ENCODE assay signal across 1 cellular context in the genomic region with DNA sequence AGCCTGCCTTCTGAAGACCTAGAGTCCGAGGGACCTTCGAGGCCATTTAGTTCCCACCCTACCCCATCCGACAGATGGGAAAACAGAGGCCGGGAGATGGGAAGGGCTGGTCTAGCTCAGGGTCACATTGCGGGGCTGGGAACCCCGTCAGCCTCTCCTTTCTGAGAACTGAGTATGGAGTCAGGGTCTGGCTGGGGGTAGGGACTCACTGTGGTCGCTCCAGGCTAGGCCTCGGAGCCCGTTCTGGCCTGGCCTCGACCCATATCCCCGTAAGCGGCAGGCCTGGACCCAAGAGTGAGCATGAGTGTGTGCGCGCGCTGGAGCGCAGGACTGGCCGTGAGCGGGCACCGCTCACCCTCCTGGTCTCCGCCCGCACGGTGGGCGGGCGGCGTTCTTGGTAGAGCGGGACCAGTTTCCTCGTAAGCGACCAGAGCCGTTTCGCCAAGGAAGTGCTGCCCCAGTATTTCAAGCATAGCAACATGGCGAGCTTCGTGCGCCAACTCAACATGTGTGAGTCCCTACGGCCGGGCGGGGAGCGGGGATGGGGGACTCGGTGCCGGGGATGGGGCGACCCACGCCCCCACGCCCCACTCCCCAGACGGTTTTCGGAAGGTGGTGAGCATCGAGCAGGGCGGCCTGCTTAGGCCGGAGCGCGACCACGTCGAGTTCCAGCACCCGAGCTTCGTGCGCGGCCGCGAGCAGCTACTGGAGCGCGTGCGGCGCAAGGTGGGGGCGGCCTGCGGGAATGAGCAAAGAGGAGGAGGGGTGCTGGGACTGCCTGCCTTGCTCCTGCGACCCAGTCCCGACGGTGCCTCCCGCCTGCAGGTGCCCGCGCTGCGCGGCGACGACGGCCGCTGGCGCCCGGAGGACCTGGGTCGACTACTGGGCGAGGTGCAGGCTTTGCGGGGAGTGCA.
TF ChIP-seq lines count a peak whose summit lies in the region.

No MANE protein-coding gene starts in this region.

TF ChIP-seq in SK-N-SH treated with all-trans-retinoic acid at 6 μM for 48 hours, 23 proteins besides CTCF, POLR2A, EP300 and RAD21 (continued from another document):
- TF ChIP-seq, protein P1, sequence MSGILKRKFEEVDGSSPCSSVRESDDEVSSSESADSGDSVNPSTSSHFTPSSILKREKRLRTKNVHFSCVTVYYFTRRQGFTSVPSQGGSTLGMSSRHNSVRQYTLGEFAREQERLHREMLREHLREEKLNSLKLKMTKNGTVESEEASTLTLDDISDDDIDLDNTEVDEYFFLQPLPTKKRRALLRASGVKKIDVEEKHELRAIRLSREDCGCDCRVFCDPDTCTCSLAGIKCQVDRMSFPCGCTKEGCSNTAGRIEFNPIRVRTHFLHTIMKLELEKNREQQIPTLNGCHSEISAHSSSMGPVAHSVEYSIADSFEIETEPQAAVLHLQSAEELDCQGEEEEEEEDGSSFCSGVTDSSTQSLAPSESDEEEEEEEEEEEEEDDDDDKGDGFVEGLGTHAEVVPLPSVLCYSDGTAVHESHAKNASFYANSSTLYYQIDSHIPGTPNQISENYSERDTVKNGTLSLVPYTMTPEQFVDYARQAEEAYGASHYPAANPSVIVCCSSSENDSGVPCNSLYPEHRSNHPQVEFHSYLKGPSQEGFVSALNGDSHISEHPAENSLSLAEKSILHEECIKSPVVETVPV (CRISPR knock-in tag; IDR thresholded peaks at IDR 0.05) = no peak
- TF ChIP-seq, protein P2, sequence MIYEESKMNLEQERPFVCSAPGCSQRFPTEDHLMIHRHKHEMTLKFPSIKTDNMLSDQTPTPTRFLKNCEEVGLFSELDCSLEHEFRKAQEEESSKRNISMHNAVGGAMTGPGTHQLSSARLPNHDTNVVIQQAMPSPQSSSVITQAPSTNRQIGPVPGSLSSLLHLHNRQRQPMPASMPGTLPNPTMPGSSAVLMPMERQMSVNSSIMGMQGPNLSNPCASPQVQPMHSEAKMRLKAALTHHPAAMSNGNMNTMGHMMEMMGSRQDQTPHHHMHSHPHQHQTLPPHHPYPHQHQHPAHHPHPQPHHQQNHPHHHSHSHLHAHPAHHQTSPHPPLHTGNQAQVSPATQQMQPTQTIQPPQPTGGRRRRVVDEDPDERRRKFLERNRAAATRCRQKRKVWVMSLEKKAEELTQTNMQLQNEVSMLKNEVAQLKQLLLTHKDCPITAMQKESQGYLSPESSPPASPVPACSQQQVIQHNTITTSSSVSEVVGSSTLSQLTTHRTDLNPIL (CRISPR knock-in tag; IDR thresholded peaks at IDR 0.05; ENCODE audit: low read depth) = no peak
- TF ChIP-seq SNAI2 (CRISPR knock-in tag; IDR thresholded peaks at IDR 0.05) (no peak), OSR1 (CRISPR knock-in tag; IDR thresholded peaks at IDR 0.05) (no peak), ZFP3 (CRISPR knock-in tag; IDR thresholded peaks at IDR 0.05) (no peak), ZFP30 (CRISPR knock-in tag; IDR thresholded peaks at IDR 0.05) (no peak), GLIS3 (CRISPR knock-in tag; IDR thresholded peaks at IDR 0.05) (no peak)
- TF ChIP-seq, protein P3, sequence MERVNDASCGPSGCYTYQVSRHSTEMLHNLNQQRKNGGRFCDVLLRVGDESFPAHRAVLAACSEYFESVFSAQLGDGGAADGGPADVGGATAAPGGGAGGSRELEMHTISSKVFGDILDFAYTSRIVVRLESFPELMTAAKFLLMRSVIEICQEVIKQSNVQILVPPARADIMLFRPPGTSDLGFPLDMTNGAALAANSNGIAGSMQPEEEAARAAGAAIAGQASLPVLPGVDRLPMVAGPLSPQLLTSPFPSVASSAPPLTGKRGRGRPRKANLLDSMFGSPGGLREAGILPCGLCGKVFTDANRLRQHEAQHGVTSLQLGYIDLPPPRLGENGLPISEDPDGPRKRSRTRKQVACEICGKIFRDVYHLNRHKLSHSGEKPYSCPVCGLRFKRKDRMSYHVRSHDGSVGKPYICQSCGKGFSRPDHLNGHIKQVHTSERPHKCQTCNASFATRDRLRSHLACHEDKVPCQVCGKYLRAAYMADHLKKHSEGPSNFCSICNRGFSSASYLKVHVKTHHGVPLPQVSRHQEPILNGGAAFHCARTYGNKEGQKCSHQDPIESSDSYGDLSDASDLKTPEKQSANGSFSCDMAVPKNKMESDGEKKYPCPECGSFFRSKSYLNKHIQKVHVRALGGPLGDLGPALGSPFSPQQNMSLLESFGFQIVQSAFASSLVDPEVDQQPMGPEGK (CRISPR knock-in tag; IDR thresholded peaks at IDR 0.05; ENCODE audit: borderline replicate concordance) = no peak
